1 cellular context compared by ENCODE assay signal in the genomic region with DNA sequence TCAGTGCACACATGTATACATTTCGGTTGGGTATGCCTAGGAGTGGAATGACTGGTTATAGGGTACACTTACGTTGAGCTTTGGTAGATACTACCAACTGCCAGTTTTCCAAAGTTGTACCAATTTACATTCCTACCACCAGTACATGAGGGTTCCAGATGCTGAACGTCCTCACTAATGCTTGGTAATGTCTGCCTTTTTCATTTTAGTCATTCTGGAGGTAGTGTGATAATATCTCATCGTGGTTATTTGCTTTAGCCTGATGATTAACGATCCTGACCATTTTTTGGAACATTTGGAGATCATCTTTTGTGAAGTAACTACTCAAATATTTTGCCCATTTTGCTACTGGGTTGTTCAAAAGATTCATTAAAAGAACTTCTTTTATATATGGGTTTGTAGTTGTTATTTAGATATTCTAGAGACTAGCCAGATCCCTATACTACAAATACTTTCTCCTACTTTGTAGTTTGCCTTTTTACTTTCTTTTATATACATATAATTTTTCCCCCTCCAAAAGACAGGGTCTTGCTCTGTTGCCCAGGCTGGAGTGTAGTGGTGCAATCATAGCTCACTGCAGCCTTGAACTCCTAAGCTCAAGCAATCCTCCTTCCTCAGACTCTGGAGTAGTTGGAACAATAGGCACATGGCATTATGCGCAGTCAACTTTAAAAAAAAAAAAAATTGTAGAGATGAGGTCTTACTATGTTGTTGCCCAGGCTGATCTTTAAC.
TF ChIP-seq lines count a peak whose summit lies in the region.

No MANE protein-coding gene starts in this region.

TF ChIP-seq in IMR-90, 13 proteins besides CTCF, POLR2A, EP300 and RAD21:
- no peak for TF ChIP-seq RFX5 (IDR thresholded peaks at IDR 0.05; ENCODE audit: low read depth, low read length)
- TF ChIP-seq SMC3 (IDR thresholded peaks at IDR 0.05; ENCODE audit: low read depth, low read length) = no peak
- TF ChIP-seq MXI1 (IDR thresholded peaks at IDR 0.05; ENCODE audit: borderline replicate concordance, low read depth, low read length) = no peak
- TF ChIP-seq CEBPB (IDR thresholded peaks at IDR 0.05; ENCODE audit: low read depth, low read length) = no peak
- no peak for TF ChIP-seq RCOR1 (IDR thresholded peaks at IDR 0.05; ENCODE audit: insufficient replicate concordance, low read length)
